Comparison of ENCODE assay signal across 11 cellular contexts in the genomic region with DNA sequence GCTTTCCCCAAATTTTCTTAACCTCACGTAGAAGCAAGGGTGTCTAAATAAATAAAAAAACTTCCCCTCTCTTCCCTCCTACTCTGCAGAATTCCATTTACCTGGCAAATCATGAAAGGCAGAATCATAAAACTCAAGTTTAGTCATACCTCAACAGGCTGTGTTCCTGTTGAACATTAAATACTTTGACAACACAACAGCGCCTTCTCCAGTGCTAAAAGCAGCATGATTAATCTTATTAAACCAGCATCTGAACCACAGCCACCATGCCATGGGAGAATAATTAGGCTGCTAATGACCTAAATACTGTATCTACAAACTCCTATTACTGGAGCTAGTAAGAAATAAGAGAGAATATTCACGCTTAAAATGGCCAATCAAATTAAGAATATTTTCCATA.
DNase-seq lines count a peak whose midpoint lies in the region; ATAC-seq and TF ChIP-seq lines count a peak whose summit lies in the region.
"Had no signal": no experiment of that assay in that cellular context is flagged by ENCODE, and none has a peak within 500 bp of the region (broad histone marks: within the 10 kb centered on the region; RNA-seq: fewer than 3 reads in every experiment).

No MANE protein-coding gene starts in this region.

- H3K79me1 ChIP-seq in mesendoderm (ENCODE audit: low read length): peaks cover 3% of the 10 kb centered on the region

- no peak overlapping the region for H2BK120ac ChIP-seq in mesendoderm (ENCODE audit: low read depth, low read length)

- H3K27ac ChIP-seq in mesendoderm (ENCODE audit: low read depth, low read length): peak overlapping the region; percentile 63
- H3K27ac ChIP-seq in left lung: no peak overlapping the region
- H3K27ac ChIP-seq: 22Rv1 had no signal

- H3K9ac ChIP-seq in mesendoderm (ENCODE audit: low read length): no peak overlapping the region

- H4K5ac ChIP-seq in mesendoderm (ENCODE audit: low read length): no peak overlapping the region

- H3K4me3 ChIP-seq in mesendoderm (ENCODE audit: low read length) (no peak overlapping the region), left lung (no peak overlapping the region)

- H3K4me2 ChIP-seq in mesendoderm (ENCODE audit: low read length): no peak overlapping the region

- H3K27me3 ChIP-seq in mesendoderm (ENCODE audit: insufficient read depth, low read length, poor library complexity) (no peaks in the 10 kb centered on the region), left lung (no peaks in the 10 kb centered on the region)

- TF ChIP-seq CTCF in left lung (IDR thresholded peaks at IDR 0.05): no peak

- intact Hi-C loops in left lung (cut with DNase I): no loop called here

- H3K18ac ChIP-seq in mesendoderm (ENCODE audit: low read length): peak overlapping the region; percentile 60

- no peak overlapping the region for H2BK15ac ChIP-seq in mesendoderm (replicated peaks; ENCODE audit: low read depth)

- no peak overlapping the region for H3K4ac ChIP-seq in mesendoderm (ENCODE audit: low read depth, low read length)

- H3K4me1 ChIP-seq in mesendoderm (ENCODE audit: control insufficient read depth, low read depth, low read length) (peaks cover 22% of the 10 kb centered on the region), left lung (no peaks in the 10 kb centered on the region)

- H3K56ac ChIP-seq in mesendoderm (ENCODE audit: low read length): peak overlapping the region; percentile 46

- ATAC-seq in left lung: no peak
- ATAC-seq: T-cell had no signal

- H3K36me3 ChIP-seq in mesendoderm (ENCODE audit: control insufficient read depth, insufficient read depth, low read length) (no peaks in the 10 kb centered on the region), left lung (no peaks in the 10 kb centered on the region)

- H2AK5ac ChIP-seq in mesendoderm (ENCODE audit: low read length): no peak overlapping the region

- H3K23ac ChIP-seq in mesendoderm (ENCODE audit: low read length): no peak overlapping the region

- no peak overlapping the region for H4K8ac ChIP-seq in mesendoderm (ENCODE audit: low read depth, low read length)

- H3K9me3 ChIP-seq in left lung: no peaks in the 10 kb centered on the region

- WGBS in mesendoderm (ENCODE audit: extremely low coverage, insufficient coverage, low lambda C conversion rate): no CpG with 5 or more reads among the region's 3 CpGs

- peaks cover 20% of the 10 kb centered on the region for H3K79me2 ChIP-seq in mesendoderm (ENCODE audit: control insufficient read depth, insufficient read depth, low read length)

- no peak overlapping the region for H2BK5ac ChIP-seq in mesendoderm (ENCODE audit: low read length)

- DNase-seq in DMS 273 (lab: John Stamatoyannopoulos, UW; ENCODE audit: unreplicated experiment): peak; percentile 36
- DNase-seq in DMS 273 treated with DMSO at 0.1 percent for 48 hours (lab: John Stamatoyannopoulos, UW): no peak
- peak; percentile 70 for DNase-seq in M059J (ENCODE audit: low read depth)
- DNase-seq in cerebellar cortex (ENCODE audit: low spot score): peak; percentile 73
- DNase-seq in mesendoderm: peak; percentile 54
- DNase-seq in left lung: no peak
- DNase-seq in activated CD4-positive, alpha-beta T cell treated with anti-CD3 and anti-CD28 coated beads, Interleukin-2, amount 50 U/mL, for 1 hour: no peak
- no peak for DNase-seq in NAMALWA (ENCODE audit: low spot score)
- DNase-seq: activated CD4-positive, alpha-beta T cell treated with anti-CD3 and anti-CD28 coated beads, Interleukin-2, amount 10 ng/mL, durations not matched to agents 7 days and 5 days; T-cell had no signal

Comparison
In these comparisons a context has a peak if more than half of its experiments do, and no peak if none do; other contexts are left out.
1. DNase-seq: peak in DMS 273 (single experiment), M059J (single experiment), cerebellar cortex (single experiment) and mesendoderm (single experiment); none in DMS 273 treated with DMSO at 0.1 percent for 48 hours (single experiment), left lung (0 of 2), activated CD4-positive, alpha-beta T cell treated with anti-CD3 and anti-CD28 coated beads, Interleukin-2, amount 50 U/mL, for 1 hour (single experiment) and NAMALWA (single experiment).